21 cellular contexts compared by ENCODE assay signal in the genomic region with DNA sequence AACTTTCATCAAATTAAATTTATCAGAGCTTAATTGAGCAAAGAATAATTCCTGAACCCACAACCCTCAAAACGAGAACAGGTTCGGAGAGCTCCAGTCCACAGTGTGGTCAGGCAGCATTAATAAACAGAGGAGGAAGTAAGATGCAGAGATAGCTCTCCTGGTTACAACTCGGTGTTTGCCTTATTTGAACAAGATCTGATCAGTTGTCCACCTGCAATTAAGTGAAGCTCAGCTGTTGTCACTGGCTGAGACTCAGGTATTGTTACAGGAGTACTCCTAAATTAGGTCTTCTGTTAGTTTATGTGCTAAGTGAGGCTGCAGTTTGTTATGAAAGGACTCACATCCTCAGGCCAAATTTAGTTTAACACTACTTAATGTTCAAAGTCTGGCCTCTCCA.
DNase-seq lines count a peak whose midpoint lies in the region; ATAC-seq and TF ChIP-seq lines count a peak whose summit lies in the region.
"Had no signal": no experiment of that assay in that cellular context is flagged by ENCODE, and none has a peak within 500 bp of the region (broad histone marks: within the 10 kb centered on the region; RNA-seq: fewer than 3 reads in every experiment).

No MANE protein-coding gene starts in this region.

- no peak overlapping the region for H2AK5ac ChIP-seq in H9 (ENCODE audit: insufficient read length, low read length)

- H2BK5ac ChIP-seq in H9 (ENCODE audit: insufficient read length, low read length), result no peak overlapping the region

- no peak for TF ChIP-seq POLR2A in vagina (IDR thresholded peaks at IDR 0.05)

- no peaks in the 10 kb centered on the region for H3K79me1 ChIP-seq in H9 (ENCODE audit: insufficient read depth, low read depth, low read length, poor library complexity, severe bottlenecking)

- H3K4me1 ChIP-seq in H9 (ENCODE audit: insufficient read depth, low read length) (peaks cover 2% of the 10 kb centered on the region; the same call in 1 of the 2 replicates), hepatocyte (ENCODE audit: insufficient read depth) (peaks cover 19% of the 10 kb centered on the region), A673 (ENCODE audit: insufficient read depth, low read length, poor library complexity, severe bottlenecking) (no peaks in the 10 kb centered on the region), vagina (no peaks in the 10 kb centered on the region)
- H3K4me1 ChIP-seq: foreskin keratinocyte had no signal

- H3K4me3 Mint-ChIP-seq in Calu3 (ENCODE audit: low read depth, unreplicated experiment) (no peak overlapping the region), H9 (no peak overlapping the region), WTC11 (no peak overlapping the region)
- H3K4me3 Mint-ChIP-seq: memory B cell; naive B cell; stimulated activated memory B cell treated with anti-CD40 and anti-IgM and Interleukin-4, amounts not matched to agents 10 μg/mL and 1 μg/mL and 100 μg/mL, for 72 hours had no signal

- H3K9me3 Mint-ChIP-seq in Calu3 (ENCODE audit: low read depth, unreplicated experiment), result peaks cover 7% of the 10 kb centered on the region
- H3K9me3 Mint-ChIP-seq in H9, result no peaks in the 10 kb centered on the region; a peak in 2 of 5 replicates
- peaks cover 3% of the 10 kb centered on the region; the same call in 1 of the 2 replicates for H3K9me3 Mint-ChIP-seq in WTC11

- H3K36me3 ChIP-seq in hepatocyte (replicated peaks; ENCODE audit: insufficient read depth, low read depth) (no peaks in the 10 kb centered on the region), A673 (ENCODE audit: insufficient read depth, low read length, poor library complexity, severe bottlenecking) (no peaks in the 10 kb centered on the region), vagina (no peaks in the 10 kb centered on the region)
- H3K36me3 ChIP-seq: cardiac muscle cell, ovary, thyroid gland had no signal

- no peak for ATAC-seq in WTC11
- ATAC-seq: foreskin keratinocyte; stimulated activated memory B cell treated with anti-CD40 and anti-IgM and Interleukin-4, amounts not matched to agents 10 μg/mL and 1 μg/mL and 100 μg/mL, for 72 hours had no signal

- CTCF ChIA-PET in Calu3 (lab: Charles Lee), result interaction anchor here (0.9 to 2.0 kb wide), 2 partner anchors 54 to 178 kb away, joined by 3 to 10 read pairs; no protein-coding TSS in a partner anchor
- CTCF ChIA-PET in WTC11 (lab: Charles Lee), result interaction anchor here (0.7 to 2.1 kb wide), 6 partner anchors 12 to 708 kb away, joined by 3 to 8 read pairs (median 5); no protein-coding TSS in a partner anchor
- CTCF ChIA-PET in A673 (lab: Charles Lee), result no interaction called here

- H4K8ac ChIP-seq in H9 (replicated peaks; ENCODE audit: insufficient read length, low read depth, low read length), result no peak overlapping the region

- H3T11ph ChIP-seq in H9 (ENCODE audit: low read length), result no peak overlapping the region

- H2AFZ ChIP-seq in H9 (ENCODE audit: low read length), result no peak overlapping the region
- no peak overlapping the region for H2AFZ ChIP-seq in hepatocyte

- POLR2A ChIA-PET in WTC11 (lab: Charles Lee) (interaction anchor here (0.7 kb wide), 1 partner anchor 38 kb away, joined by 3 read pairs; no protein-coding TSS in a partner anchor), A673 (lab: Charles Lee; ENCODE audit: low non-redundant PET) (no interaction called here)

- no peak overlapping the region for H4K5ac ChIP-seq in H9 (ENCODE audit: insufficient read length, low read depth, low read length)

- no peaks in the 10 kb centered on the region for H3K9me2 ChIP-seq in hepatocyte (replicated peaks; ENCODE audit: insufficient read depth)

- no peaks in the 10 kb centered on the region for H3K9me3 ChIP-seq in H9 (ENCODE audit: control insufficient read depth, low read depth, low read length)
- H3K9me3 ChIP-seq in hepatocyte (ENCODE audit: low read depth), result no peaks in the 10 kb centered on the region
- H3K9me3 ChIP-seq in A673 (ENCODE audit: low read depth, low read length, poor library complexity, severe bottlenecking), result no peaks in the 10 kb centered on the region
- no peaks in the 10 kb centered on the region for H3K9me3 ChIP-seq in vagina
- H3K9me3 ChIP-seq: ovary, thyroid gland had no signal

- H3K27ac Mint-ChIP-seq in Calu3 (ENCODE audit: unreplicated experiment) (peak overlapping the region; percentile 41), H9 (peak overlapping the region in 2 of 3 experiments; percentile 17 to 59; a peak in 2 of 7 replicates), WTC11 (no peak overlapping the region)
- H3K27ac Mint-ChIP-seq: memory B cell; naive B cell; stimulated activated memory B cell treated with anti-CD40 and anti-IgM and Interleukin-4, amounts not matched to agents 10 μg/mL and 1 μg/mL and 100 μg/mL, for 72 hours had no signal

- no peak overlapping the region for H3K14ac ChIP-seq in H9 (ENCODE audit: insufficient read depth, low read length)

- H2BK12ac ChIP-seq in H9 (ENCODE audit: insufficient read length, low read depth, low read length), result no peak overlapping the region

- intact Hi-C loops in Calu3 (cut with micrococcal nuclease; ENCODE audit: unreplicated experiment), result loop anchor here (2.0 to 5.0 kb wide), 2 partner anchors 180 to 460 kb away; no protein-coding TSS in a partner anchor
- intact Hi-C loops in A673 (cut with micrococcal nuclease; ENCODE audit: unreplicated experiment), result loop anchor here (10.0 kb wide), 1 partner anchor 298 kb away; no protein-coding TSS in a partner anchor
- intact Hi-C loops in vagina (cut with DNase I), result no loop called here

- H3K23ac ChIP-seq in H9 (ENCODE audit: insufficient read length, low read depth, low read length), result no peak overlapping the region

- no TSS peak for BruUV-seq in Calu3 (replicated peaks; lab: Mats Ljungman, UMichigan)
- BruUV-seq in A673 (replicated peaks; lab: Mats Ljungman, UMichigan), result no TSS peak

- H4K20me1 ChIP-seq in H9 (ENCODE audit: control insufficient read depth, insufficient read depth, insufficient read length), result no peaks in the 10 kb centered on the region
- H4K20me1 ChIP-seq in hepatocyte (ENCODE audit: insufficient read depth, poor library complexity, severe bottlenecking), result no peaks in the 10 kb centered on the region

- TF ChIP-seq CTCF in Calu3 (IDR thresholded peaks at IDR 0.05; ENCODE audit: unreplicated experiment) (no peak), H9 (conservative IDR thresholded peaks at IDR 0.05) (no peak), hepatocyte (IDR thresholded peaks at IDR 0.05; ENCODE audit: poor library complexity) (no peak), WTC11 (IDR thresholded peaks at IDR 0.05) (no peak), A673 (conservative IDR thresholded peaks at IDR 0.05; ENCODE audit: low read depth, low read length) (no peak), vagina (IDR thresholded peaks at IDR 0.05) (no peak)

- H2BK20ac ChIP-seq in H9 (ENCODE audit: low read depth, low read length, poor library complexity, severe bottlenecking), result no peak overlapping the region

- H3K56ac ChIP-seq in H9 (ENCODE audit: insufficient read length, low read depth, low read length), result no peak overlapping the region

- H3K27me3 ChIP-seq in H9 (ENCODE audit: insufficient read depth, low read length) (no peaks in the 10 kb centered on the region), hepatocyte (no peaks in the 10 kb centered on the region), A673 (replicated peaks; ENCODE audit: insufficient read depth, low read depth, low read length, poor library complexity) (no peaks in the 10 kb centered on the region), vagina (no peaks in the 10 kb centered on the region)
- H3K27me3 ChIP-seq: cardiac muscle cell, dorsolateral prefrontal cortex, foreskin keratinocyte, ovary, thyroid gland had no signal

- H3K4me3 ChIP-seq in hepatocyte (no peak overlapping the region), A673 (ENCODE audit: low read depth, low read length, poor library complexity, severe bottlenecking) (no peak overlapping the region), vagina (no peak overlapping the region)
- H3K4me3 ChIP-seq: cardiac muscle cell, dorsolateral prefrontal cortex, ovary, thyroid gland had no signal

- H3K4me1 Mint-ChIP-seq in Calu3 (ENCODE audit: low read depth, unreplicated experiment) (peaks cover 50% of the 10 kb centered on the region), H9 (peaks cover 38 to 47% of the 10 kb centered on the region in 2 experiments), WTC11 (peaks cover 40% of the 10 kb centered on the region)
- H3K4me1 Mint-ChIP-seq: memory B cell; naive B cell; stimulated activated memory B cell treated with anti-CD40 and anti-IgM and Interleukin-4, amounts not matched to agents 10 μg/mL and 1 μg/mL and 100 μg/mL, for 72 hours had no signal

- WGBS in H9 (ENCODE audit: extremely low coverage, insufficient read length, low lambda C conversion rate), result no CpG with 5 or more reads among the region's 3 CpGs
- 55% methylated on average over 3 of the region's 3 CpGs for WGBS in hepatocyte (ENCODE audit: low lambda C conversion rate, missing lambda C conversion rate)

- no peak overlapping the region for H3K9ac ChIP-seq in H9 (ENCODE audit: extremely low read depth, insufficient read length, low read length)

- H3K23me2 ChIP-seq in H9 (ENCODE audit: insufficient read length, low read depth, low read length, poor library complexity, severe bottlenecking), result no peaks in the 10 kb centered on the region

- H3K79me2 ChIP-seq in H9 (ENCODE audit: insufficient read depth, low read length) (no peaks in the 10 kb centered on the region), hepatocyte (no peaks in the 10 kb centered on the region)

- DNase-seq in Calu3 (no peak), H9 (no peak), NCI-H69 (lab: John Stamatoyannopoulos, UW) (peak; percentile 89), hepatocyte (ENCODE audit: low spot score) (no peak), WTC11 (ENCODE audit: low spot score) (no peak), A673 (ENCODE audit: low spot score) (no peak), vagina (ENCODE audit: extremely low spot score in 2 of 2) (no peak), inferior parietal cortex (ENCODE audit: extremely low spot score) (no peak)
- DNase-seq: amygdala; dorsolateral prefrontal cortex; foreskin keratinocyte; kidney glomerular epithelial cell; naive B cell; NCI-H2107; NK-92 treated with Interleukin-12 subunit alpha and Interleukin-12 subunit beta, amount 100 ng/mL, for 24 hours; ovary; thyroid gland had no signal

- H2BK15ac ChIP-seq in H9 (ENCODE audit: low read depth, low read length), result no peak overlapping the region

- no peak overlapping the region for H2BK120ac ChIP-seq in H9 (ENCODE audit: low read depth, low read length, poor library complexity, severe bottlenecking)

- no peaks in the 10 kb centered on the region for H3K36me3 Mint-ChIP-seq in Calu3 (ENCODE audit: insufficient read depth, unreplicated experiment)
- H3K36me3 Mint-ChIP-seq in H9 (ENCODE audit: insufficient read depth in 1 of 3, low read depth in 3 of 3), result peaks cover 0 to 2% (median 0%) of the 10 kb centered on the region in 3 experiments; a peak in 2 of 7 replicates
- no peaks in the 10 kb centered on the region for H3K36me3 Mint-ChIP-seq in WTC11
- H3K36me3 Mint-ChIP-seq: memory B cell; naive B cell; stimulated activated memory B cell treated with anti-CD40 and anti-IgM and Interleukin-4, amounts not matched to agents 10 μg/mL and 1 μg/mL and 100 μg/mL, for 72 hours had no signal

- H3K27ac ChIP-seq in H9 (ENCODE audit: insufficient read length, low read depth, low read length) (no peak overlapping the region), hepatocyte (peak overlapping the region; percentile 30), A673 (ENCODE audit: low read depth, low read length, poor library complexity, severe bottlenecking) (no peak overlapping the region), vagina (no peak overlapping the region)
- H3K27ac ChIP-seq: cardiac muscle cell, dorsolateral prefrontal cortex, foreskin keratinocyte, HL-60, ovary, thyroid gland had no signal

- no peak overlapping the region for H3K4ac ChIP-seq in H9 (ENCODE audit: low read depth, low read length)

- no peak overlapping the region for H3K18ac ChIP-seq in H9 (ENCODE audit: insufficient read length, low read depth, low read length)

- H3K27me3 Mint-ChIP-seq in Calu3 (ENCODE audit: unreplicated experiment), result no peaks in the 10 kb centered on the region
- no peaks in the 10 kb centered on the region for H3K27me3 Mint-ChIP-seq in H9 (ENCODE audit: low read depth)
- no peaks in the 10 kb centered on the region for H3K27me3 Mint-ChIP-seq in WTC11 (ENCODE audit: low read depth)
- H3K27me3 Mint-ChIP-seq: memory B cell; naive B cell; stimulated activated memory B cell treated with anti-CD40 and anti-IgM and Interleukin-4, amounts not matched to agents 10 μg/mL and 1 μg/mL and 100 μg/mL, for 72 hours had no signal

- no peak overlapping the region for H4K91ac ChIP-seq in H9 (ENCODE audit: insufficient read length, low read depth, low read length)

- H3K4me2 ChIP-seq in H9 (ENCODE audit: insufficient read depth, insufficient read length, low read length), result no peak overlapping the region
- H3K4me2 ChIP-seq in hepatocyte, result no peak overlapping the region
